In genomic region chr22:23270212-23270733, GRCh38 we compare ENCODE assay signal across 15 cellular contexts.
DNase-seq lines count a peak whose midpoint lies in the region; ATAC-seq, FAIRE-seq and TF ChIP-seq lines count a peak whose summit lies in the region.
"Had no signal": no experiment of that assay in that cellular context is flagged by ENCODE, and none has a peak within 500 bp of the region (broad histone marks: within the 10 kb centered on the region; RNA-seq: fewer than 3 reads in every experiment).

No MANE protein-coding gene starts in this region.

- H3K27ac ChIP-seq in Karpas-422 (ENCODE audit: low read length) = peak overlapping the region; percentile 97
- no peak overlapping the region for H3K27ac ChIP-seq in neuronal stem cell (replicated peaks; ENCODE audit: low read length)
- H3K27ac ChIP-seq: coronary artery, psoas muscle had no signal

- H3K79me1 ChIP-seq in neuronal stem cell (ENCODE audit: low read depth, low read length) = no peaks in the 10 kb centered on the region

- H2AK5ac ChIP-seq in neuronal stem cell (ENCODE audit: low read depth, low read length) = no peak overlapping the region

- no peak for FAIRE-seq in frontal cortex (lab: Jason Lieb, UNC)
- FAIRE-seq: D721Med had no signal

- no peak overlapping the region for H3K27ac Mint-ChIP-seq in endothelial cell (ENCODE audit: unreplicated experiment)
- H3K27ac Mint-ChIP-seq in activated CD4-positive, alpha-beta T cell treated with anti-CD3 and anti-CD28 coated beads for 36 hours = no peak overlapping the region

- WGBS in neuronal stem cell (ENCODE audit: extremely low coverage in 2 of 2, insufficient read length in 2 of 2, insufficient replicate concordance in 1 of 2), 2 donors = no CpG with 5 or more reads among the region's 8 CpGs

- CTCF ChIA-PET in activated CD4-positive, alpha-beta T cell treated with anti-CD3 and anti-CD28 coated beads for 36 hours (lab: Charles Lee) = interaction anchor here (1.4 kb wide), 1 partner anchor 12 kb away, joined by 6 read pairs; no protein-coding TSS in a partner anchor

- peaks cover 6% of the 10 kb centered on the region for H3K4me1 Mint-ChIP-seq in endothelial cell (ENCODE audit: unreplicated experiment)
- no peaks in the 10 kb centered on the region for H3K4me1 Mint-ChIP-seq in activated CD4-positive, alpha-beta T cell treated with anti-CD3 and anti-CD28 coated beads for 36 hours

- DNase-seq in DMS79 (lab: John Stamatoyannopoulos, UW) (peak; percentile 73), Karpas-422 (peak; percentile 66), endothelial cell (ENCODE audit: low spot score) (no peak), neuronal stem cell (ENCODE audit: low spot score) (no peak), left ventricle myocardium superior (no peak), frontal cortex (ENCODE audit: low spot score in 2 of 2) (no peak)
- DNase-seq in activated CD4-positive, alpha-beta T cell treated with anti-CD3 and anti-CD28 coated beads for 36 hours = no peak
- DNase-seq: activated CD4-positive, alpha-beta T cell treated with anti-CD3 and anti-CD28 coated beads for 1 hour; foreskin fibroblast; left colon; psoas muscle; SIG-M5 had no signal

- intact Hi-C loops in left ventricle myocardium superior (cut with micrococcal nuclease) = no loop called here
- intact Hi-C loops in activated CD4-positive, alpha-beta T cell treated with anti-CD3 and anti-CD28 coated beads for 36 hours (cut with DNase I, micrococcal nuclease) = loop anchor here in 1 of 2 experiments (5.0 kb wide), 1 partner anchor 73 kb away; no protein-coding TSS in a partner anchor

- peaks cover 12% of the 10 kb centered on the region for H3K27me3 Mint-ChIP-seq in endothelial cell (ENCODE audit: unreplicated experiment)
- H3K27me3 Mint-ChIP-seq in activated CD4-positive, alpha-beta T cell treated with anti-CD3 and anti-CD28 coated beads for 36 hours = no peaks in the 10 kb centered on the region

- no peak for ATAC-seq in GM21515 (IDR thresholded peaks at IDR 0.05; ENCODE audit: unreplicated experiment)
- no peak for ATAC-seq in left ventricle myocardium superior
- no peak for ATAC-seq in activated CD4-positive, alpha-beta T cell treated with anti-CD3 and anti-CD28 coated beads for 36 hours
- ATAC-seq: left colon, psoas muscle had no signal

- H3K4me3 Mint-ChIP-seq in endothelial cell (ENCODE audit: unreplicated experiment) = peak overlapping the region; percentile 51
- no peak overlapping the region for H3K4me3 Mint-ChIP-seq in activated CD4-positive, alpha-beta T cell treated with anti-CD3 and anti-CD28 coated beads for 36 hours

- POLR2A ChIA-PET in activated CD4-positive, alpha-beta T cell treated with anti-CD3 and anti-CD28 coated beads for 36 hours (lab: Charles Lee) = no interaction called here

- no peak overlapping the region for H4K91ac ChIP-seq in neuronal stem cell (ENCODE audit: low read depth, low read length, poor library complexity)

- peaks cover 29% of the 10 kb centered on the region for H3K36me3 Mint-ChIP-seq in endothelial cell (ENCODE audit: low read depth, unreplicated experiment)
- H3K36me3 Mint-ChIP-seq in activated CD4-positive, alpha-beta T cell treated with anti-CD3 and anti-CD28 coated beads for 36 hours (ENCODE audit: low read depth) = peaks cover 10% of the 10 kb centered on the region

- H3K9me3 ChIP-seq in Karpas-422 (ENCODE audit: low read length) = no peaks in the 10 kb centered on the region
- H3K9me3 ChIP-seq in neuronal stem cell (replicated peaks in 1 of 2; ENCODE audit: control insufficient read depth in 2 of 2, insufficient read depth in 1 of 2, low read depth in 1 of 2, low read length in 2 of 2) = no peaks in the 10 kb centered on the region
- H3K9me3 ChIP-seq: psoas muscle had no signal

- H2BK5ac ChIP-seq in neuronal stem cell (ENCODE audit: low read length) = no peak overlapping the region

- no peak overlapping the region for H2BK15ac ChIP-seq in neuronal stem cell (ENCODE audit: low read length)

- H3K79me2 ChIP-seq in Karpas-422 (ENCODE audit: low read length) = no peaks in the 10 kb centered on the region

- H2AFZ ChIP-seq in Karpas-422 (ENCODE audit: low read length) (no peak overlapping the region), neuronal stem cell (ENCODE audit: low read length) (no peak overlapping the region)

- no peaks in the 10 kb centered on the region for H3K9me3 Mint-ChIP-seq in endothelial cell (ENCODE audit: unreplicated experiment)
- H3K9me3 Mint-ChIP-seq in activated CD4-positive, alpha-beta T cell treated with anti-CD3 and anti-CD28 coated beads for 36 hours (ENCODE audit: low read depth) = no peaks in the 10 kb centered on the region

- H3K9ac ChIP-seq in Karpas-422 (ENCODE audit: low read length) (peak overlapping the region; percentile 59), neuronal stem cell (ENCODE audit: low read depth, low read length, poor library complexity) (no peak overlapping the region)

- H3K9me2 ChIP-seq in Karpas-422 (replicated peaks; ENCODE audit: insufficient read depth, low read length) = no peaks in the 10 kb centered on the region

- H3K4me3 ChIP-seq in Karpas-422 (ENCODE audit: low read length) = peak overlapping the region; percentile 48
- no peak overlapping the region for H3K4me3 ChIP-seq in neuronal stem cell (ENCODE audit: low read length in 2 of 2)
- H3K4me3 ChIP-seq: coronary artery, psoas muscle had no signal

- H3K27me3 ChIP-seq in Karpas-422 (ENCODE audit: low read length) (no peaks in the 10 kb centered on the region), neuronal stem cell (ENCODE audit: control insufficient read depth in 3 of 3, insufficient read depth in 3 of 3, low read depth in 1 of 3, low read length in 3 of 3) (no peaks in the 10 kb centered on the region)

- no peaks in the 10 kb centered on the region for H4K20me1 ChIP-seq in Karpas-422 (ENCODE audit: insufficient read depth, low read depth, low read length)

- H3K4me2 ChIP-seq in Karpas-422 (ENCODE audit: low read depth, low read length, poor library complexity, severe bottlenecking) (peak overlapping the region; percentile 52), neuronal stem cell (ENCODE audit: insufficient read depth, low read length, poor library complexity, severe bottlenecking) (no peak overlapping the region)

- no peak for TF ChIP-seq CTCF in endothelial cell (IDR thresholded peaks at IDR 0.05; ENCODE audit: unreplicated experiment)

- no peaks in the 10 kb centered on the region for H3K36me3 ChIP-seq in Karpas-422 (ENCODE audit: insufficient read depth, low read length)
- peaks cover 38 to 92% of the 10 kb centered on the region in 2 donors for H3K36me3 ChIP-seq in neuronal stem cell (replicated peaks in 1 of 2; ENCODE audit: control insufficient read depth in 2 of 2, insufficient read depth in 2 of 2, low read length in 2 of 2)

- no peak overlapping the region for H3K18ac ChIP-seq in neuronal stem cell (ENCODE audit: low read length)

- no peak overlapping the region for H3K4ac ChIP-seq in neuronal stem cell (ENCODE audit: low read length)

- H2BK12ac ChIP-seq in neuronal stem cell (ENCODE audit: low read length) = no peak overlapping the region

- H2BK120ac ChIP-seq in neuronal stem cell (ENCODE audit: low read depth, low read length) = no peak overlapping the region

- H4K8ac ChIP-seq in neuronal stem cell (ENCODE audit: low read depth, low read length) = no peak overlapping the region

- peaks cover 75% of the 10 kb centered on the region for H3K4me1 ChIP-seq in Karpas-422 (ENCODE audit: low read length)
- peaks cover 4 to 13% of the 10 kb centered on the region in 2 donors for H3K4me1 ChIP-seq in neuronal stem cell (ENCODE audit: control insufficient read depth in 2 of 2, insufficient read depth in 1 of 2, low read depth in 1 of 2, low read length in 2 of 2)
- H3K4me1 ChIP-seq: psoas muscle had no signal

- H3K23ac ChIP-seq in neuronal stem cell (ENCODE audit: low read depth, low read length, poor library complexity) = peak overlapping the region; percentile 0

- no peak overlapping the region for H3K14ac ChIP-seq in neuronal stem cell (ENCODE audit: low read length)

Comparison
In these comparisons a context has a peak if more than half of its experiments do, and no peak if none do; other contexts are left out.
1. DNase-seq: peak in DMS79 (single experiment) and Karpas-422 (single experiment); none in endothelial cell (single experiment), neuronal stem cell (single experiment), left ventricle myocardium superior (single experiment), frontal cortex (0 of 2) and activated CD4-positive, alpha-beta T cell treated with anti-CD3 and anti-CD28 coated beads for 36 hours (single experiment).